2 cellular contexts compared by ENCODE assay signal in the genomic region with DNA sequence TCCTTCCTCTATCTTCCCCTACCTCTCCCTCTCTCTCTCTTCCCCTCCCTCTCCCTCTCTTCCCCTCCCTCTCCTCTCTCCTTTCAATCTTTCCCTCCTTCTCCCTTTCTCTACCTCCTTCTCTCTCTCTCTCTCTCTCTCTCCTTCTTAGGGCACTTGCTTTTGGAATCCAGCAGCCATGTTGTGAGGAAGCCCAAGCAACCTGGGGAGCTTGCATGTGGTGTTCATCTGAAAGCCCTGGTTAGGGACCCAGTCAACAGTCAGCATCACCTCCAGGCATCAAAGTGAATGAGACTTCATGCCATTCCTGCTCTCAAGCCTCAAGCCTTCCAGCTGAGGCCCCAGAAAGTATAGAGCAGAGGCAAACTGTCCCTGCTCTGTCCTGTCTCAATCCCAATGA.
TF ChIP-seq lines count a peak whose summit lies in the region.

No MANE protein-coding gene starts in this region.

TF ChIP-seq in SK-N-SH treated with all-trans-retinoic acid at 6 μM for 48 hours, 23 proteins besides CTCF, POLR2A, EP300 and RAD21 (continued from another document):
- TF ChIP-seq, protein P1, sequence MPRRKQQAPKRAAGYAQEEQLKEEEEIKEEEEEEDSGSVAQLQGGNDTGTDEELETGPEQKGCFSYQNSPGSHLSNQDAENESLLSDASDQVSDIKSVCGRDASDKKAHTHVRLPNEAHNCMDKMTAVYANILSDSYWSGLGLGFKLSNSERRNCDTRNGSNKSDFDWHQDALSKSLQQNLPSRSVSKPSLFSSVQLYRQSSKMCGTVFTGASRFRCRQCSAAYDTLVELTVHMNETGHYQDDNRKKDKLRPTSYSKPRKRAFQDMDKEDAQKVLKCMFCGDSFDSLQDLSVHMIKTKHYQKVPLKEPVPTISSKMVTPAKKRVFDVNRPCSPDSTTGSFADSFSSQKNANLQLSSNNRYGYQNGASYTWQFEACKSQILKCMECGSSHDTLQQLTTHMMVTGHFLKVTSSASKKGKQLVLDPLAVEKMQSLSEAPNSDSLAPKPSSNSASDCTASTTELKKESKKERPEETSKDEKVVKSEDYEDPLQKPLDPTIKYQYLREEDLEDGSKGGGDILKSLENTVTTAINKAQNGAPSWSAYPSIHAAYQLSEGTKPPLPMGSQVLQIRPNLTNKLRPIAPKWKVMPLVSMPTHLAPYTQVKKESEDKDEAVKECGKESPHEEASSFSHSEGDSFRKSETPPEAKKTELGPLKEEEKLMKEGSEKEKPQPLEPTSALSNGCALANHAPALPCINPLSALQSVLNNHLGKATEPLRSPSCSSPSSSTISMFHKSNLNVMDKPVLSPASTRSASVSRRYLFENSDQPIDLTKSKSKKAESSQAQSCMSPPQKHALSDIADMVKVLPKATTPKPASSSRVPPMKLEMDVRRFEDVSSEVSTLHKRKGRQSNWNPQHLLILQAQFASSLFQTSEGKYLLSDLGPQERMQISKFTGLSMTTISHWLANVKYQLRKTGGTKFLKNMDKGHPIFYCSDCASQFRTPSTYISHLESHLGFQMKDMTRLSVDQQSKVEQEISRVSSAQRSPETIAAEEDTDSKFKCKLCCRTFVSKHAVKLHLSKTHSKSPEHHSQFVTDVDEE (CRISPR knock-in tag; IDR thresholded peaks at IDR 0.05), result no peak
- TF ChIP-seq, protein P2, sequence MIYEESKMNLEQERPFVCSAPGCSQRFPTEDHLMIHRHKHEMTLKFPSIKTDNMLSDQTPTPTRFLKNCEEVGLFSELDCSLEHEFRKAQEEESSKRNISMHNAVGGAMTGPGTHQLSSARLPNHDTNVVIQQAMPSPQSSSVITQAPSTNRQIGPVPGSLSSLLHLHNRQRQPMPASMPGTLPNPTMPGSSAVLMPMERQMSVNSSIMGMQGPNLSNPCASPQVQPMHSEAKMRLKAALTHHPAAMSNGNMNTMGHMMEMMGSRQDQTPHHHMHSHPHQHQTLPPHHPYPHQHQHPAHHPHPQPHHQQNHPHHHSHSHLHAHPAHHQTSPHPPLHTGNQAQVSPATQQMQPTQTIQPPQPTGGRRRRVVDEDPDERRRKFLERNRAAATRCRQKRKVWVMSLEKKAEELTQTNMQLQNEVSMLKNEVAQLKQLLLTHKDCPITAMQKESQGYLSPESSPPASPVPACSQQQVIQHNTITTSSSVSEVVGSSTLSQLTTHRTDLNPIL (CRISPR knock-in tag; IDR thresholded peaks at IDR 0.05; ENCODE audit: low read depth), result no peak

TF ChIP-seq in SK-N-SH, 30 proteins besides CTCF, POLR2A, EP300 and RAD21 (continued from another document):
- TF ChIP-seq, protein P3, sequence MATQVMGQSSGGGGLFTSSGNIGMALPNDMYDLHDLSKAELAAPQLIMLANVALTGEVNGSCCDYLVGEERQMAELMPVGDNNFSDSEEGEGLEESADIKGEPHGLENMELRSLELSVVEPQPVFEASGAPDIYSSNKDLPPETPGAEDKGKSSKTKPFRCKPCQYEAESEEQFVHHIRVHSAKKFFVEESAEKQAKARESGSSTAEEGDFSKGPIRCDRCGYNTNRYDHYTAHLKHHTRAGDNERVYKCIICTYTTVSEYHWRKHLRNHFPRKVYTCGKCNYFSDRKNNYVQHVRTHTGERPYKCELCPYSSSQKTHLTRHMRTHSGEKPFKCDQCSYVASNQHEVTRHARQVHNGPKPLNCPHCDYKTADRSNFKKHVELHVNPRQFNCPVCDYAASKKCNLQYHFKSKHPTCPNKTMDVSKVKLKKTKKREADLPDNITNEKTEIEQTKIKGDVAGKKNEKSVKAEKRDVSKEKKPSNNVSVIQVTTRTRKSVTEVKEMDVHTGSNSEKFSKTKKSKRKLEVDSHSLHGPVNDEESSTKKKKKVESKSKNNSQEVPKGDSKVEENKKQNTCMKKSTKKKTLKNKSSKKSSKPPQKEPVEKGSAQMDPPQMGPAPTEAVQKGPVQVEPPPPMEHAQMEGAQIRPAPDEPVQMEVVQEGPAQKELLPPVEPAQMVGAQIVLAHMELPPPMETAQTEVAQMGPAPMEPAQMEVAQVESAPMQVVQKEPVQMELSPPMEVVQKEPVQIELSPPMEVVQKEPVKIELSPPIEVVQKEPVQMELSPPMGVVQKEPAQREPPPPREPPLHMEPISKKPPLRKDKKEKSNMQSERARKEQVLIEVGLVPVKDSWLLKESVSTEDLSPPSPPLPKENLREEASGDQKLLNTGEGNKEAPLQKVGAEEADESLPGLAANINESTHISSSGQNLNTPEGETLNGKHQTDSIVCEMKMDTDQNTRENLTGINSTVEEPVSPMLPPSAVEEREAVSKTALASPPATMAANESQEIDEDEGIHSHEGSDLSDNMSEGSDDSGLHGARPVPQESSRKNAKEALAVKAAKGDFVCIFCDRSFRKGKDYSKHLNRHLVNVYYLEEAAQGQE (IDR thresholded peaks at IDR 0.05; ENCODE audit: low read depth, low read length), result no peak
- TF ChIP-seq TEAD4 (IDR thresholded peaks at IDR 0.05; ENCODE audit: borderline replicate concordance, insufficient read depth) (no peak), NRF1 (IDR thresholded peaks at IDR 0.05; ENCODE audit: low read depth, low read length) (no peak), MXI1 (IDR thresholded peaks at IDR 0.05; ENCODE audit: low read depth, low read length) (no peak), CHD2 (IDR thresholded peaks at IDR 0.05; ENCODE audit: low read length, partially characterized antibody) (no peak), JUND (IDR thresholded peaks at IDR 0.05) (no peak), TCF12 (IDR thresholded peaks at IDR 0.05) (no peak), FOSL2 (IDR thresholded peaks at IDR 0.05; ENCODE audit: borderline replicate concordance, low read depth) (no peak), RXRA (IDR thresholded peaks at IDR 0.05; ENCODE audit: borderline replicate concordance, low read depth) (no peak), FOXM1 (IDR thresholded peaks at IDR 0.05; ENCODE audit: low read depth) (no peak), MEF2A (IDR thresholded peaks at IDR 0.05; ENCODE audit: borderline replicate concordance, low read depth) (no peak), SMC3 (IDR thresholded peaks at IDR 0.05; ENCODE audit: low read depth, low read length) (no peak)
- TF ChIP-seq, protein P4, sequence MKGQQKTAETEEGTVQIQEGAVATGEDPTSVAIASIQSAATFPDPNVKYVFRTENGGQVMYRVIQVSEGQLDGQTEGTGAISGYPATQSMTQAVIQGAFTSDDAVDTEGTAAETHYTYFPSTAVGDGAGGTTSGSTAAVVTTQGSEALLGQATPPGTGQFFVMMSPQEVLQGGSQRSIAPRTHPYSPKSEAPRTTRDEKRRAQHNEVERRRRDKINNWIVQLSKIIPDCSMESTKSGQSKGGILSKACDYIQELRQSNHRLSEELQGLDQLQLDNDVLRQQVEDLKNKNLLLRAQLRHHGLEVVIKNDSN (IDR thresholded peaks at IDR 0.05; ENCODE audit: borderline replicate concordance, low read depth), result no peak
- TF ChIP-seq, protein P5, sequence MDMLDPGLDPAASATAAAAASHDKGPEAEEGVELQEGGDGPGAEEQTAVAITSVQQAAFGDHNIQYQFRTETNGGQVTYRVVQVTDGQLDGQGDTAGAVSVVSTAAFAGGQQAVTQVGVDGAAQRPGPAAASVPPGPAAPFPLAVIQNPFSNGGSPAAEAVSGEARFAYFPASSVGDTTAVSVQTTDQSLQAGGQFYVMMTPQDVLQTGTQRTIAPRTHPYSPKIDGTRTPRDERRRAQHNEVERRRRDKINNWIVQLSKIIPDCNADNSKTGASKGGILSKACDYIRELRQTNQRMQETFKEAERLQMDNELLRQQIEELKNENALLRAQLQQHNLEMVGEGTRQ (IDR thresholded peaks at IDR 0.05; ENCODE audit: borderline replicate concordance, low read depth, low read length), result no peak
